16 cellular contexts compared by ENCODE assay signal in the genomic region with DNA sequence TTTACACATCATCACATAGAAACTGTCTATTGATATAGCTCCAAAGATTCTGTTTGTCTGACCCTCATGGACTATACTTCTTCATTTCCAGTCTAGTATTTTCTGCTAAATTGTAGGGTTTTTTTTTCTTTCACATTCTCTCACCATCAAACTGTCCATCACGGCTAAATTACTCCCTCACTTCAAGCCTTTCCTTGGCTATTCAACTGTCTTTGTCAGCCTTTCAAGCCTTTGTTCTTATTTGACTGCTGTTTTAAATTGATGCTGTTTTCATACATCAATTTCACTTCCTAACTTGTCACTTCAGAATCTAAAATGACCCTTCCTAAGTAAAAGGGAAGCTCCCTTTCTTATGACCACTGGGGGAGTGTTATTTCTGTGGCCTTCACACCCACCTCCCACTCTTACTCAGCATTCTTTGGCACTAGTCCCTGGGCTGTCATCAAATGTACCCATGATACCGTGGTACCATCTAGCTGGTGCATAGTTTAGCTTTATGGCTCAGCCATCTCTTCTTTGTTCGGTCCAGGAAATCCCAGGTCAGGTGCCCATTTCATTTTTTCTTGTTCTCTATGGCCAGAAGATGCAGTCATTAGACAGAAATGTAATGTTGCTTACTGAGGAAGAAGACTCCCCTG. TPM values are rescaled to one million over a fixed set of nuclear protein-coding genes. Genes with fewer than 3 reads are reported as not detected.
DNase-seq lines count a peak whose midpoint lies in the region; ATAC-seq, FAIRE-seq and TF ChIP-seq lines count a peak whose summit lies in the region.
"Had no signal": no experiment of that assay in that cellular context is flagged by ENCODE, and none has a peak within 500 bp of the region (broad histone marks: within the 10 kb centered on the region; RNA-seq: fewer than 3 reads in every experiment).

No MANE protein-coding gene starts in this region.

- peak overlapping the region; percentile 58 for H3K4me3 Mint-ChIP-seq in astrocyte (ENCODE audit: unreplicated experiment)
- H3K4me3 Mint-ChIP-seq: central memory CD8-positive, alpha-beta T cell had no signal

- peaks cover 25% of the 10 kb centered on the region for H3K36me3 Mint-ChIP-seq in astrocyte (ENCODE audit: low read depth, unreplicated experiment)

- peaks cover 2% of the 10 kb centered on the region for H3K9me3 Mint-ChIP-seq in astrocyte (ENCODE audit: unreplicated experiment)
- H3K9me3 Mint-ChIP-seq: central memory CD8-positive, alpha-beta T cell had no signal

- H3K4me3 ChIP-seq in HUES48 (ENCODE audit: low read depth, low read length) (peak overlapping the region; percentile 52; the same call in 1 of the 2 replicates), astrocyte (ENCODE audit: insufficient read depth, low read depth, low read length) (peak overlapping the region; percentile 0), iPS-15b (ENCODE audit: low read depth, low read length) (peak overlapping the region; percentile 5), subcutaneous abdominal adipose tissue (ENCODE audit: low read depth in 1 of 5, low read length in 5 of 5) (no peak overlapping the region)
- H3K4me3 ChIP-seq: K562 had no signal

- no peak overlapping the region for H3K9ac ChIP-seq in HUES48 (ENCODE audit: low read depth, low read length)
- peak overlapping the region; percentile 35 for H3K9ac ChIP-seq in astrocyte (ENCODE audit: low read length)
- no peak overlapping the region for H3K9ac ChIP-seq in iPS-15b (ENCODE audit: low read depth, low read length)
- H3K9ac ChIP-seq in subcutaneous abdominal adipose tissue (ENCODE audit: low read length in 5 of 5), result no peak overlapping the region

- no peaks in the 10 kb centered on the region for H3K9me3 ChIP-seq in HUES48 (ENCODE audit: control insufficient read depth, insufficient read depth, low read length)
- H3K9me3 ChIP-seq in astrocyte (ENCODE audit: insufficient read depth, low read depth, low read length), result no peaks in the 10 kb centered on the region
- H3K9me3 ChIP-seq in iPS-15b (ENCODE audit: control insufficient read depth, insufficient read depth, low read length), result no peaks in the 10 kb centered on the region
- H3K9me3 ChIP-seq in subcutaneous abdominal adipose tissue (ENCODE audit: control insufficient read depth in 5 of 5, low read length in 5 of 5), result no peaks in the 10 kb centered on the region

- H2AFZ ChIP-seq in astrocyte (ENCODE audit: low read depth, low read length), result no peak overlapping the region

- H4K20me1 ChIP-seq in astrocyte (ENCODE audit: insufficient read depth, low read length), result peaks cover 83% of the 10 kb centered on the region

- H3K36me3 ChIP-seq in HUES48 (ENCODE audit: control insufficient read depth, insufficient read depth, low read length) (peaks cover 85% of the 10 kb centered on the region), astrocyte (ENCODE audit: insufficient read depth, low read length) (peaks cover 32% of the 10 kb centered on the region), iPS-15b (ENCODE audit: control insufficient read depth, insufficient read depth, low read length) (peaks cover 41% of the 10 kb centered on the region), subcutaneous abdominal adipose tissue (ENCODE audit: control insufficient read depth in 5 of 5, insufficient read depth in 5 of 5, low read length in 5 of 5) (peaks cover 4 to 26% (median 17%) of the 10 kb centered on the region in 5 donors)

- no peaks in the 10 kb centered on the region for H3K27me3 Mint-ChIP-seq in astrocyte (ENCODE audit: low read depth, unreplicated experiment)

- H3K27me3 ChIP-seq in HUES48 (ENCODE audit: control insufficient read depth, insufficient read depth, low read length) (no peaks in the 10 kb centered on the region), astrocyte (ENCODE audit: insufficient read depth, low read length) (no peaks in the 10 kb centered on the region), iPS-15b (ENCODE audit: control insufficient read depth, insufficient read depth, low read length) (no peaks in the 10 kb centered on the region), subcutaneous abdominal adipose tissue (ENCODE audit: control insufficient read depth in 5 of 5, insufficient read depth in 4 of 5, low read length in 5 of 5) (no peaks in the 10 kb centered on the region)

- peak overlapping the region; percentile 50 for H3K4me2 ChIP-seq in astrocyte (ENCODE audit: low read length)

- DNase-seq in astrocyte (ENCODE audit: low read depth) (no peak), amygdala (lab: John Stamatoyannopoulos, UW) (no peak)
- no peak for DNase-seq in stimulated activated CD4-positive, alpha-beta T cell treated with anti-CD3 and anti-CD28 coated beads, Interleukin-1b, Interleukin-23, amount 100 ng/mL, for 48 hours
- DNase-seq: activated T-cell treated with anti-CD3 and anti-CD28 coated beads, Interleukin-2, amount 50 U/mL, for 48 hours; NCI-H2081 treated with DMSO at 0.1 percent for 48 hours; small intestine had no signal

- no peak for ATAC-seq in HG02588 (IDR thresholded peaks at IDR 0.05; ENCODE audit: unreplicated experiment)
- no peak for ATAC-seq in HG02571 (IDR thresholded peaks at IDR 0.05; ENCODE audit: unreplicated experiment)
- ATAC-seq: K562, Panc1 had no signal

- no peak overlapping the region for H3K27ac ChIP-seq in HUES48 (ENCODE audit: low read depth, low read length)
- H3K27ac ChIP-seq in astrocyte (ENCODE audit: low read depth, low read length), result peak overlapping the region; percentile 44
- H3K27ac ChIP-seq in subcutaneous abdominal adipose tissue (ENCODE audit: low read depth, low read length), result peak overlapping the region; percentile 8
- H3K27ac ChIP-seq: VCaP had no signal

- peaks cover 99% of the 10 kb centered on the region for H3K79me2 ChIP-seq in astrocyte (ENCODE audit: insufficient read depth, low read length)

- H3K27ac Mint-ChIP-seq in astrocyte (ENCODE audit: unreplicated experiment), result peak overlapping the region; percentile 75

- H3K4me1 Mint-ChIP-seq in astrocyte (ENCODE audit: low read depth, unreplicated experiment), result peaks cover 40% of the 10 kb centered on the region
- H3K4me1 Mint-ChIP-seq: central memory CD8-positive, alpha-beta T cell had no signal

- H3K4me1 ChIP-seq in HUES48 (ENCODE audit: control insufficient read depth, insufficient read depth, low read length) (peaks cover 59% of the 10 kb centered on the region), astrocyte (ENCODE audit: insufficient read depth, low read length) (peaks cover 26% of the 10 kb centered on the region), iPS-15b (ENCODE audit: control insufficient read depth, insufficient read depth, low read length) (peaks cover 17% of the 10 kb centered on the region), subcutaneous abdominal adipose tissue (ENCODE audit: control insufficient read depth in 5 of 5, insufficient read depth in 5 of 5, low read length in 5 of 5) (peaks cover 0 to 19% (median 10%) of the 10 kb centered on the region in 5 donors)

- FAIRE-seq in astrocyte (lab: Jason Lieb, UNC), result no peak
- FAIRE-seq: frontal cortex, K562, small intestine had no signal

- TF ChIP-seq CTCF in astrocyte (IDR thresholded peaks at IDR 0.05; ENCODE audit: insufficient read depth, low read depth, low read length), result no peak

RNA-seq across cellular contexts. Expression of gene GJA1, which starts 8.6 kb away (rescaled TPM):
- total RNA-seq in astrocyte, result 433 and 443 TPM in 2 replicates

Comparison
In these comparisons a context has a peak if more than half of its experiments do, and no peak if none do; other contexts are left out.
1. H3K4me3 ChIP-seq: peak in HUES48 (single experiment), astrocyte (single experiment) and iPS-15b (single experiment); none in subcutaneous abdominal adipose tissue (0 of 5).